In the genomic region with DNA sequence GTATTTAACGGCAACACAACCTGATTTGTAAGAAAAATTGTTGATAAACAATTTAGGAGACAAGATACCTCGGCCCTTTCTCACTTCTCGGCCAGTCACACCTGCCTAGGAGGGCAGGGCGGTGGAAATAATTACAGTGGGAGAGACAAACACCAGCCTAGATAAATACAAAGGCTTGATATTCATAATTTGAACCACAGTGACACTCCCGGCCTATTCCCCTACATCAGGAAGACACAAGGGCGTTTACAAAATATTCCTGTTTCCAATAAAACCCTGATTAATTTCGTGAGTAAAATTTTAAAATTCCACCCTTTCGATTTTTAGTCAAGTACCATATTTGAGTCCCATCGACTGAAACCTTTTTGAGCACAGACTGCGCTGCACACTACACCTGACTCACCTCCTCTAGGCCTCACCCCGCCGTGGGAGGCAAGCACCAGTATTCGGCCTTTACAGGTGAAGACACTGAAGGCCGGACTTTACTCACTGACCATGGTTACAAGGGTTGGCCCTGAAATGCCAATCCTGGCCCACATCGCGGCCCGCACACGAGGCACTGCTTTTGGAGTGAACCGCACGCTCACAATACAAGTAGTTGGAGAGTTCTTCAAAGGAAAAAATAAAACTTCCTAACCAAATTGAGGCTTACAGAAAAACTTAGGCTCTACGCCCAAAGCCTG, we compare ENCODE assay signal across 8 cellular contexts. TPM values are rescaled to one million over a fixed set of nuclear protein-coding genes. Genes with fewer than 3 reads are reported as not detected.
DNase-seq lines count a peak whose midpoint lies in the region; ATAC-seq and TF ChIP-seq lines count a peak whose summit lies in the region.

No MANE protein-coding gene starts in this region.

- H3K4me3 ChIP-seq in BLaER1 treated with 17β-estradiol and CSF1 and Interleukin-3, amounts not matched to agents 10 nM and 100 nM: peak overlapping the region; percentile 63 to 91 (median 81)
- peak overlapping the region; percentile 55 to 87 for H3K4me3 ChIP-seq in left lung

- H3K36me3 Mint-ChIP-seq in central memory CD8-positive, alpha-beta T cell (ENCODE audit: insufficient read depth): peaks cover 16% of the 10 kb centered on the region

- peaks cover 17 to 34% (median 27%) of the 10 kb centered on the region in 10 experiments for H3K4me1 ChIP-seq in BLaER1 treated with 17β-estradiol and CSF1 and Interleukin-3, amounts not matched to agents 10 nM and 100 nM
- H3K4me1 ChIP-seq in left lung: peaks cover 24 to 44% of the 10 kb centered on the region in 2 donors

- H3K27me3 Mint-ChIP-seq in central memory CD8-positive, alpha-beta T cell: no peaks in the 10 kb centered on the region

- peak overlapping the region; percentile 90 to 97 (median 94) for H3K27ac ChIP-seq in BLaER1 treated with 17β-estradiol and CSF1 and Interleukin-3, amounts not matched to agents 10 nM and 100 nM
- peak overlapping the region; percentile 89 to 96 for H3K27ac ChIP-seq in left lung

- peaks cover 34% of the 10 kb centered on the region for H3K4me1 Mint-ChIP-seq in central memory CD8-positive, alpha-beta T cell

- peak overlapping the region; percentile 90 to 98 (median 95) for H3K9ac ChIP-seq in BLaER1 treated with 17β-estradiol and CSF1 and Interleukin-3, amounts not matched to agents 10 nM and 100 nM

- ATAC-seq in central memory CD8-positive, alpha-beta T cell (replicated peaks; ENCODE audit: extremely low read depth, poor library complexity, severe bottlenecking): peak; percentile 48
- ATAC-seq in left lung: peak; percentile 63
- no peak for ATAC-seq in GM18873 (IDR thresholded peaks at IDR 0.05; ENCODE audit: low FRiP score, unreplicated experiment)

- H3K36me3 ChIP-seq in BLaER1 treated with 17β-estradiol and CSF1 and Interleukin-3, amounts not matched to agents 10 nM and 100 nM: peaks cover 0 to 32% (median 17%) of the 10 kb centered on the region in 11 experiments; a peak in 16 of 22 replicates
- H3K36me3 ChIP-seq in left lung: no peaks in the 10 kb centered on the region

- H3K4me3 Mint-ChIP-seq in central memory CD8-positive, alpha-beta T cell: peak overlapping the region; percentile 87

- DNase-seq in HS-27A (ENCODE audit: low read depth) (peak; percentile 26), UCSD-AML1 (lab: John Stamatoyannopoulos, UW; ENCODE audit: unreplicated experiment) (peak; percentile 49), left lung (peak in 1 of 2 donors; percentile 78), SK-N-DZ (ENCODE audit: low spot score) (no peak)
- peak in 1 of 2 donors; percentile 28 for DNase-seq in central memory CD8-positive, alpha-beta T cell (ENCODE audit: low spot score in 2 of 2)
- DNase-seq in stimulated activated CD4-positive, alpha-beta T cell treated with anti-CD3 and anti-CD28 coated beads, Interleukin-4, amount 100 ng/mL, for 48 hours (ENCODE audit: low read depth in 2 of 2): peak; percentile 31 to 40

- H3K4me2 ChIP-seq in BLaER1 treated with 17β-estradiol and CSF1 and Interleukin-3, amounts not matched to agents 10 nM and 100 nM: peak overlapping the region; percentile 82 to 99 (median 91)

- no peak for TF ChIP-seq CTCF in left lung (IDR thresholded peaks at IDR 0.05)

- intact Hi-C loops in left lung (cut with DNase I): no loop called here

- peaks cover 37 to 52% (median 47%) of the 10 kb centered on the region in 11 experiments for H4K20me1 ChIP-seq in BLaER1 treated with 17β-estradiol and CSF1 and Interleukin-3, amounts not matched to agents 10 nM and 100 nM

- H3K27ac Mint-ChIP-seq in central memory CD8-positive, alpha-beta T cell (ENCODE audit: low read depth): peak overlapping the region; percentile 97

- no peaks in the 10 kb centered on the region for H3K9me3 Mint-ChIP-seq in central memory CD8-positive, alpha-beta T cell

- H3K9me3 ChIP-seq in BLaER1 treated with 17β-estradiol and CSF1 and Interleukin-3, amounts not matched to agents 10 nM and 100 nM (replicated peaks in 1 of 11): no peaks in the 10 kb centered on the region; a peak in 1 of 22 replicates
- no peaks in the 10 kb centered on the region for H3K9me3 ChIP-seq in left lung

- no peaks in the 10 kb centered on the region for H3K27me3 ChIP-seq in BLaER1 treated with 17β-estradiol and CSF1 and Interleukin-3, amounts not matched to agents 10 nM and 100 nM
- H3K27me3 ChIP-seq in left lung: no peaks in the 10 kb centered on the region

RNA-seq across cellular contexts. Expression of a gene that starts 0.8 kb away (rescaled TPM):
- 100 to 1,000 TPM; 152 to 158 TPM for total RNA-seq in left lung
- 177 and 178 TPM in 2 replicates for polyA plus RNA-seq in SK-N-DZ (2014; cell fraction: cytosol; rRNA removed)
- polyA plus RNA-seq in SK-N-DZ (2014; cell fraction: nucleus; rRNA removed): 65.3 and 80.8 TPM in 2 replicates

RNA-seq across cellular contexts. Expression of a gene that starts 39.3 kb away (rescaled TPM):
- 10 to 100 TPM; 21.8 to 33.4 TPM for total RNA-seq in left lung
- 6.5 and 8.8 TPM in 2 replicates for polyA plus RNA-seq in SK-N-DZ (2014; cell fraction: cytosol; rRNA removed)
- polyA plus RNA-seq in SK-N-DZ (2014; cell fraction: nucleus; rRNA removed): 6.4 and 9.0 TPM in 2 replicates
